In genomic region chr13:78595458-78595818, GRCh38 we compare ENCODE assay signal across 2 cellular contexts.
TF ChIP-seq lines count a peak whose summit lies in the region.

No MANE protein-coding gene starts in this region.

TF ChIP-seq in WTC11, 78 proteins besides CTCF, POLR2A, EP300 and RAD21:
- TF ChIP-seq CBFB (CRISPR knock-in tag; IDR thresholded peaks at IDR 0.05; ENCODE audit: low read depth): no peak
- TF ChIP-seq USF1 (CRISPR knock-in tag; IDR thresholded peaks at IDR 0.05): no peak
- TF ChIP-seq MXD4 (CRISPR knock-in tag; IDR thresholded peaks at IDR 0.05; ENCODE audit: borderline replicate concordance): no peak
- TF ChIP-seq SP1 (CRISPR knock-in tag; conservative IDR thresholded peaks at IDR 0.05): no peak
- TF ChIP-seq NFATC4 (CRISPR knock-in tag; IDR thresholded peaks at IDR 0.05): no peak
- TF ChIP-seq TCF7 (CRISPR knock-in tag; IDR thresholded peaks at IDR 0.05; ENCODE audit: low read depth): no peak

TF ChIP-seq in HepG2, 621 proteins besides CTCF, POLR2A, EP300 and RAD21:
- TF ChIP-seq BRCA1 (CRISPR knock-in tag; IDR thresholded peaks at IDR 0.05) (no peak), ZNF317 (CRISPR knock-in tag; IDR thresholded peaks at IDR 0.05) (no peak), ZNF234 (CRISPR knock-in tag; conservative IDR thresholded peaks at IDR 0.05) (no peak), SUZ12 (IDR thresholded peaks at IDR 0.05; ENCODE audit: low read depth, low read length) (no peak), ZFP82 (CRISPR knock-in tag; IDR thresholded peaks at IDR 0.05; ENCODE audit: borderline replicate concordance) (no peak), ATF7 (IDR thresholded peaks at IDR 0.05) (no peak), ATF7 (CRISPR knock-in tag; IDR thresholded peaks at IDR 0.05) (no peak), NFATC3 (CRISPR knock-in tag; IDR thresholded peaks at IDR 0.05) (no peak), ZNF44 (CRISPR knock-in tag; IDR thresholded peaks at IDR 0.05) (no peak), ZNF709 (CRISPR knock-in tag; IDR thresholded peaks at IDR 0.05) (no peak), ATF1 (CRISPR knock-in tag; IDR thresholded peaks at IDR 0.05) (no peak), ZNF354B (CRISPR knock-in tag; IDR thresholded peaks at IDR 0.05) (no peak)
- TF ChIP-seq, protein P1, sequence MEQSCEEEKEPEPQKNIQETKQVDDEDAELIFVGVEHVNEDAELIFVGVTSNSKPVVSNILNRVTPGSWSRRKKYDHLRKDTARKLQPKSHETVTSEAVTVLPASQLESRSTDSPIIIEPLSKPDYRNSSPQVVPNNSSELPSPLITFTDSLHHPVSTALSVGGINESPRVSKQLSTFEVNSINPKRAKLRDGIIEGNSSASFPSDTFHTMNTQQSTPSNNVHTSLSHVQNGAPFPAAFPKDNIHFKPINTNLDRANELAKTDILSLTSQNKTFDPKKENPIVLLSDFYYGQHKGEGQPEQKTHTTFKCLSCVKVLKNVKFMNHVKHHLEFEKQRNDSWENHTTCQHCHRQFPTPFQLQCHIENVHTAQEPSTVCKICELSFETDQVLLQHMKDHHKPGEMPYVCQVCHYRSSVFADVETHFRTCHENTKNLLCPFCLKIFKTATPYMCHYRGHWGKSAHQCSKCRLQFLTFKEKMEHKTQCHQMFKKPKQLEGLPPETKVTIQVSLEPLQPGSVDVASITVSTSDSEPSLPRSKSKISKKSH (CRISPR knock-in tag; IDR thresholded peaks at IDR 0.05; ENCODE audit: borderline replicate concordance): no peak
- TF ChIP-seq, protein P2, sequence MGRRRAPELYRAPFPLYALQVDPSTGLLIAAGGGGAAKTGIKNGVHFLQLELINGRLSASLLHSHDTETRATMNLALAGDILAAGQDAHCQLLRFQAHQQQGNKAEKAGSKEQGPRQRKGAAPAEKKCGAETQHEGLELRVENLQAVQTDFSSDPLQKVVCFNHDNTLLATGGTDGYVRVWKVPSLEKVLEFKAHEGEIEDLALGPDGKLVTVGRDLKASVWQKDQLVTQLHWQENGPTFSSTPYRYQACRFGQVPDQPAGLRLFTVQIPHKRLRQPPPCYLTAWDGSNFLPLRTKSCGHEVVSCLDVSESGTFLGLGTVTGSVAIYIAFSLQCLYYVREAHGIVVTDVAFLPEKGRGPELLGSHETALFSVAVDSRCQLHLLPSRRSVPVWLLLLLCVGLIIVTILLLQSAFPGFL (CRISPR knock-in tag; IDR thresholded peaks at IDR 0.05): no peak
- TF ChIP-seq, protein P3, sequence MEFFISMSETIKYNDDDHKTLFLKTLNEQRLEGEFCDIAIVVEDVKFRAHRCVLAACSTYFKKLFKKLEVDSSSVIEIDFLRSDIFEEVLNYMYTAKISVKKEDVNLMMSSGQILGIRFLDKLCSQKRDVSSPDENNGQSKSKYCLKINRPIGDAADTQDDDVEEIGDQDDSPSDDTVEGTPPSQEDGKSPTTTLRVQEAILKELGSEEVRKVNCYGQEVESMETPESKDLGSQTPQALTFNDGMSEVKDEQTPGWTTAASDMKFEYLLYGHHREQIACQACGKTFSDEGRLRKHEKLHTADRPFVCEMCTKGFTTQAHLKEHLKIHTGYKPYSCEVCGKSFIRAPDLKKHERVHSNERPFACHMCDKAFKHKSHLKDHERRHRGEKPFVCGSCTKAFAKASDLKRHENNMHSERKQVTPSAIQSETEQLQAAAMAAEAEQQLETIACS (CRISPR knock-in tag; IDR thresholded peaks at IDR 0.05): no peak
- TF ChIP-seq, protein P4, sequence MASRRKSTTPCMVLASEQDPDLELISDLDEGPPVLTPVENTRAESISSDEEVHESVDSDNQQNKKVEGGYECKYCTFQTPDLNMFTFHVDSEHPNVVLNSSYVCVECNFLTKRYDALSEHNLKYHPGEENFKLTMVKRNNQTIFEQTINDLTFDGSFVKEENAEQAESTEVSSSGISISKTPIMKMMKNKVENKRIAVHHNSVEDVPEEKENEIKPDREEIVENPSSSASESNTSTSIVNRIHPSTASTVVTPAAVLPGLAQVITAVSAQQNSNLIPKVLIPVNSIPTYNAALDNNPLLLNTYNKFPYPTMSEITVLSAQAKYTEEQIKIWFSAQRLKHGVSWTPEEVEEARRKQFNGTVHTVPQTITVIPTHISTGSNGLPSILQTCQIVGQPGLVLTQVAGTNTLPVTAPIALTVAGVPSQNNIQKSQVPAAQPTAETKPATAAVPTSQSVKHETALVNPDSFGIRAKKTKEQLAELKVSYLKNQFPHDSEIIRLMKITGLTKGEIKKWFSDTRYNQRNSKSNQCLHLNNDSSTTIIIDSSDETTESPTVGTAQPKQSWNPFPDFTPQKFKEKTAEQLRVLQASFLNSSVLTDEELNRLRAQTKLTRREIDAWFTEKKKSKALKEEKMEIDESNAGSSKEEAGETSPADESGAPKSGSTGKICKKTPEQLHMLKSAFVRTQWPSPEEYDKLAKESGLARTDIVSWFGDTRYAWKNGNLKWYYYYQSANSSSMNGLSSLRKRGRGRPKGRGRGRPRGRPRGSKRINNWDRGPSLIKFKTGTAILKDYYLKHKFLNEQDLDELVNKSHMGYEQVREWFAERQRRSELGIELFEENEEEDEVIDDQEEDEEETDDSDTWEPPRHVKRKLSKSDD (CRISPR knock-in tag; IDR thresholded peaks at IDR 0.05; ENCODE audit: low read depth): no peak
